Comparison of ENCODE assay signal across 25 cellular contexts in the genomic region with DNA sequence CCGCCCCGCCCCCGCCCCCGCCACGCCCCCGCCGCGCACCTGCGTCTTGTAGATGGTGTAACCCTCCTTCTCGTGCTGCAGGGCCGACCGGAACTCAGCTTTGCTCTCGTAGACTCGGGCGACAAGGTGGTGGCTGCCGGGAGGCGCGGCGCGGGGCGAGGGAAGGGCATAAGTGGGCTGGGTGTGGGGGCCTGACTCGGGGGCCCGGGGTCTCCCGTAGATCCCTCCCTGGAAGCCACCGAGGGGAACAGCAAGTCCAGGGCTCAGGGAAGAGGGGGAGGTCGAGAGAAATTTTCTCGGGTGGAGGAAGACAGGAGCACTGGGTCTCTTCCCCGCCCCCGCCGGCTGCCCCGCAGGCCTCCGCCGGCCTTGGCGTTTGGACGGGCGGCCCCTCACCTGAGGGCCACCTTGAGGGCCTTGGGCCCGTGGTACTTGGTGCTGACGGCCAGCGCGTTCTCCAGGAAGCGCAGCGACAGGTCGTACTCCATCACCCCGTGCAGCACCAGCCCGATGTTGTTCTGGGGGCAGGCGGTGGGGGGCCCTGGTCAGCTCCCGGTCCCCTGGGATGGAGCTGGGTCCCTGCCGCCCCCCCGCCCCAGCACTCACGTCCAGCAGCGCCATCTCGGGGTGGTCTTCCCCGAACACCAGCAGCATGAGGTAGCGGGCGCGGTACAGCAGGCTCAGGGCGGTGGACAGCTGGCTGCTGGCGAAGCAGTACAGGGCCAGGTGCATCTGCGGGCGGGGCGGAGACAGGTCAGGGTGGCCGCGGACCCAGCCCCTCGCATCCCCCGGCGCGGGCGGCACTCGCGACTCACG. TPM values are rescaled to one million over a fixed set of nuclear protein-coding genes. Genes with fewer than 3 reads are reported as not detected.
A peak's percentile ranks its signal among the peaks of the same experiment; 100 is the strongest.
DNase-seq lines count a peak whose midpoint lies in the region; ATAC-seq, FAIRE-seq and TF ChIP-seq lines count a peak whose summit lies in the region.
"Had no signal": no experiment of that assay in that cellular context is flagged by ENCODE, and none has a peak within 500 bp of the region (broad histone marks: within the 10 kb centered on the region; RNA-seq: fewer than 3 reads in every experiment).

No MANE protein-coding gene starts in this region.

- POLR2A ChIA-PET in K562 (lab: Yijun Ruan, JAX) = interaction anchor here (0.9 kb wide), 1 partner anchor 12 kb away, joined by 3 read pairs; no protein-coding TSS in a partner anchor

- H3K27ac ChIP-seq in K562 (ENCODE audit: extremely low read depth, low read depth, low read length) = no peak overlapping the region
- H3K27ac ChIP-seq in mesendoderm (ENCODE audit: low read depth, low read length) = no peak overlapping the region
- H3K27ac ChIP-seq: HL-60, neutrophil, right atrium auricular region had no signal

- no peak overlapping the region for H3K18ac ChIP-seq in mesendoderm (ENCODE audit: low read length)

- peak; percentile 59 for ATAC-seq in K562
- ATAC-seq in GM18861 (IDR thresholded peaks at IDR 0.05; ENCODE audit: unreplicated experiment) = no peak
- ATAC-seq in GM19463 (IDR thresholded peaks at IDR 0.05; ENCODE audit: unreplicated experiment) = no peak
- ATAC-seq: esophagus mucosa; gastrocnemius medialis; HCT116; left colon; stimulated activated naive B cell treated with anti-CD40 and anti-IgM and Interleukin-4, amounts not matched to agents 10 μg/mL and 1 μg/mL and 100 μg/mL, for 72 hours had no signal

- no peak overlapping the region for H2BK15ac ChIP-seq in mesendoderm (replicated peaks; ENCODE audit: low read depth)

- TF ChIP-seq RAD21 in K562 (CRISPR knock-in tag; conservative IDR thresholded peaks at IDR 0.05 in 1 of 2, IDR thresholded peaks at IDR 0.05 in 1 of 2) = no peak

- no peaks in the 10 kb centered on the region for H3K9me3 ChIP-seq in K562 (replicated peaks; ENCODE audit: control insufficient read depth, insufficient read depth, low read depth, low read length)
- H3K9me3 ChIP-seq: gastrocnemius medialis, MG63, neutrophil, right atrium auricular region had no signal

- H2AFZ ChIP-seq in K562 (ENCODE audit: low read depth, low read length) = no peak overlapping the region

- H3K4me1 ChIP-seq in K562 (replicated peaks in 1 of 2; ENCODE audit: control insufficient read depth in 2 of 2, insufficient read depth in 2 of 2, low read length in 2 of 2) = peaks cover 0 to 53% of the 10 kb centered on the region in 2 experiments; a peak in 2 of 5 replicates
- no peaks in the 10 kb centered on the region for H3K4me1 ChIP-seq in mesendoderm (ENCODE audit: control insufficient read depth, low read depth, low read length)

- H4K5ac ChIP-seq in mesendoderm (ENCODE audit: low read length) = no peak overlapping the region

- H4K20me1 ChIP-seq in K562 (replicated peaks; ENCODE audit: control insufficient read depth, insufficient read depth, low read length) = no peaks in the 10 kb centered on the region

- no peak overlapping the region for H2BK5ac ChIP-seq in mesendoderm (ENCODE audit: low read length)

- no peak overlapping the region for H3K23ac ChIP-seq in mesendoderm (ENCODE audit: low read length)

- intact Hi-C loops in K562 (cut with micrococcal nuclease) = no loop called here

- no peaks in the 10 kb centered on the region for H3K79me1 ChIP-seq in mesendoderm (ENCODE audit: low read length)

- no peaks in the 10 kb centered on the region for H3K9me1 ChIP-seq in K562 (ENCODE audit: control insufficient read depth, insufficient read depth, low read length)

- H3K9ac ChIP-seq in K562 (ENCODE audit: insufficient read depth in 1 of 2, low read depth in 2 of 2, low read length in 2 of 2) (no peak overlapping the region), mesendoderm (ENCODE audit: low read length) (no peak overlapping the region)

- H3K27me3 ChIP-seq in K562 (ENCODE audit: control insufficient read depth in 2 of 2, insufficient read depth in 2 of 2, low read length in 2 of 2) (no peaks in the 10 kb centered on the region), mesendoderm (ENCODE audit: insufficient read depth, low read length, poor library complexity) (no peaks in the 10 kb centered on the region)
- H3K27me3 ChIP-seq: gastrocnemius medialis, MG63, neutrophil, right atrium auricular region had no signal

- FAIRE-seq in K562 (lab: Jason Lieb, UNC) = no peak

- TF ChIP-seq POLR2A in K562 (conservative IDR thresholded peaks at IDR 0.05) = no peak

- H2BK120ac ChIP-seq in mesendoderm (ENCODE audit: low read depth, low read length) = no peak overlapping the region

- H3K79me2 ChIP-seq in K562 (ENCODE audit: control insufficient read depth, insufficient read depth, low read length) (no peaks in the 10 kb centered on the region), mesendoderm (ENCODE audit: control insufficient read depth, insufficient read depth, low read length) (no peaks in the 10 kb centered on the region)

- H3K4me3 ChIP-seq in K562 (no peak overlapping the region), mesendoderm (ENCODE audit: low read length) (no peak overlapping the region)
- H3K4me3 ChIP-seq: gastrocnemius medialis, MG63, right atrium auricular region had no signal

- CTCF ChIA-PET in K562 (lab: Yijun Ruan, JAX; ENCODE audit: low intra/inter-chr PET ratio) = no interaction called here

- no peak overlapping the region for H4K8ac ChIP-seq in mesendoderm (ENCODE audit: low read depth, low read length)

- H3K56ac ChIP-seq in mesendoderm (ENCODE audit: low read length) = no peak overlapping the region

- DNase-seq in AG08396 (ENCODE audit: low spot score) = peak; percentile 7
- DNase-seq in D341Med (ENCODE audit: low spot score) = peak; percentile 16
- peak in 2 of 4 experiments; percentile 11 to 37 for DNase-seq in K562 (ENCODE audit: extremely low read depth in 1 of 4, low spot score in 3 of 4)
- DNase-seq in mesenteric fat pad (ENCODE audit: low spot score) = peak; percentile 88
- no peak for DNase-seq in SHP77 treated with DMSO at 0.1 percent for 48 hours (lab: John Stamatoyannopoulos, UW)
- no peak for DNase-seq in mesendoderm
- DNase-seq: activated CD4-positive, alpha-beta T cell treated with anti-CD3 and anti-CD28 coated beads for 1 hour; amygdala; central memory CD4-positive, alpha-beta T cell; IMR-90; left colon; MG63; NCI-H1436; NCI-H774; OCI-M1; stimulated activated naive B cell treated with anti-CD40 and anti-IgM and Interleukin-4, amounts not matched to agents 10 μg/mL and 1 μg/mL and 100 μg/mL, for 72 hours; trophoblast cell had no signal

- no peak overlapping the region for H3K4ac ChIP-seq in mesendoderm (ENCODE audit: low read depth, low read length)

- 69% methylated on average over 11 of the region's 71 CpGs for WGBS in K562 (ENCODE audit: insufficient coverage, low coverage, missing lambda C conversion rate)
- WGBS in mesendoderm (ENCODE audit: extremely low coverage, insufficient coverage, low lambda C conversion rate) = no CpG with 5 or more reads among the region's 71 CpGs

- TF ChIP-seq EP300 in K562 (IDR thresholded peaks at IDR 0.05; ENCODE audit: low read length) = no peak

- in situ Hi-C loops in K562 (cut with MboI) = no loop called here

- no TSS peak for BruUV-seq in K562 (replicated peaks; lab: Mats Ljungman, UMichigan)

- H3K4me2 ChIP-seq in K562 (ENCODE audit: insufficient read depth, low read length) (no peak overlapping the region), mesendoderm (ENCODE audit: low read length) (no peak overlapping the region)

- no peak overlapping the region for H2AK5ac ChIP-seq in mesendoderm (ENCODE audit: low read length)

- H3K36me3 ChIP-seq in K562 (ENCODE audit: control insufficient read depth, insufficient read depth, low read length) (peaks cover 72% of the 10 kb centered on the region; the same call in 1 of the 3 replicates), mesendoderm (ENCODE audit: control insufficient read depth, insufficient read depth, low read length) (peaks cover 2% of the 10 kb centered on the region)

- TF ChIP-seq CTCF in K562 (IDR thresholded peaks at IDR 0.05 in 2 of 3, conservative IDR thresholded peaks at IDR 0.05 in 1 of 3; ENCODE audit: insufficient read depth in 2 of 3, low read depth in 1 of 3, low read length in 3 of 3) = no peak

RNA-seq across cellular contexts. Expression of gene CLUH, which starts 19.4 kb away (rescaled TPM):
- 95.4 and 344 TPM in 2 replicates for total RNA-seq in K562 (2011; cell fraction: chromatin; rRNA removed; ENCODE audit: low replicate concordance)
- total RNA-seq in K562 (2011; cell fraction: nucleolus; rRNA removed) = 211 and 238 TPM in 2 replicates
- total RNA-seq in K562 (2011; cell fraction: nucleoplasm; rRNA removed) = 98.1 and 116 TPM in 2 replicates
- total RNA-seq in K562 (2014; rRNA removed) (63.0 and 94.0 TPM in 2 replicates), K562 (2014; rRNA removed; fragmentation: Illumina TruSeq; extraction: Trizol) (13.7 and 21.2 TPM in 2 replicates), K562 (2015; rRNA removed; fragmentation: Illumina TruSeq; extraction: Trizol) (33.2 and 34.8 TPM in 2 replicates), K562 (2021) (126 and 140 TPM in 2 replicates), mesenteric fat pad (149 TPM)
- polyA plus RNA-seq in K562 (2011; rRNA removed) (15.3 and 40.1 TPM in 2 replicates), K562 (2014; fragmentation: Illumina TruSeq; extraction: Trizol) (71.2 and 88.2 TPM in 2 replicates), K562 (2014; fragmentation: Nextera tagmentation; extraction: Ambion mirVana) (under 1 TPM; 0.21 to 0.25 TPM), K562 (2014; rRNA removed) (72.8 and 73.4 TPM in 2 replicates)
- polyA plus RNA-seq in K562 (2011; cell fraction: cytosol; rRNA removed) = 15.5 and 39.0 TPM in 2 replicates
- 204 and 334 TPM in 2 replicates for polyA plus RNA-seq in K562 (2011; cell fraction: nucleus; rRNA removed)
- polyA plus RNA-seq in K562 (2012) = 52.7 and 74.7 TPM in 2 replicates
- 12.6 and 14.7 TPM in 2 replicates for polyA minus RNA-seq in K562 (2011; rRNA and poly(A)+ RNA removed)
- polyA minus RNA-seq in K562 (2011; cell fraction: cytosol; rRNA and poly(A)+ RNA removed) = 49.7 and 59.2 TPM in 2 replicates
- 57.4 and 59.4 TPM in 2 replicates for polyA minus RNA-seq in K562 (2011; cell fraction: nucleus; rRNA and poly(A)+ RNA removed)
- polyA plus RNA-seq in mesendoderm (2013, experiment 1 of 2) = 51.3 TPM
- 49.9 TPM for polyA plus RNA-seq in mesendoderm (2013, experiment 2 of 2)

RNA-seq across cellular contexts. Expression of gene CCDC92B, which starts 57.3 kb away (rescaled TPM):
- total RNA-seq in K562 (2011; cell fraction: chromatin; rRNA removed; ENCODE audit: low replicate concordance) = not detected in 2 replicates
- total RNA-seq in K562 (2011; cell fraction: nucleolus; rRNA removed) = 0.13 TPM in 1 of 2 replicates, not detected in the other
- not detected in 2 replicates for total RNA-seq in K562 (2011; cell fraction: nucleoplasm; rRNA removed)
- total RNA-seq in K562 (2014; rRNA removed) (not detected in 2 replicates), K562 (2014; rRNA removed; fragmentation: Illumina TruSeq; extraction: Trizol) (not detected in 2 replicates), K562 (2015; rRNA removed; fragmentation: Illumina TruSeq; extraction: Trizol) (not detected in 2 replicates), K562 (2021) (not detected in 2 replicates), mesenteric fat pad (0.16 TPM)
- polyA plus RNA-seq in K562 (2011; rRNA removed) (not detected in 2 replicates), K562 (2014; fragmentation: Illumina TruSeq; extraction: Trizol) (not detected in 2 replicates), K562 (2014; fragmentation: Nextera tagmentation; extraction: Ambion mirVana) (not detected), K562 (2014; rRNA removed) (not detected in 2 replicates)
- not detected in 2 replicates for polyA plus RNA-seq in K562 (2011; cell fraction: cytosol; rRNA removed)
- not detected in 2 replicates for polyA plus RNA-seq in K562 (2011; cell fraction: nucleus; rRNA removed)
- polyA plus RNA-seq in K562 (2012) = not detected in 2 replicates
- not detected in 2 replicates for polyA minus RNA-seq in K562 (2011; rRNA and poly(A)+ RNA removed)
- not detected in 2 replicates for polyA minus RNA-seq in K562 (2011; cell fraction: cytosol; rRNA and poly(A)+ RNA removed)
- not detected in 2 replicates for polyA minus RNA-seq in K562 (2011; cell fraction: nucleus; rRNA and poly(A)+ RNA removed)
- polyA plus RNA-seq in mesendoderm (2013, experiment 1 of 2) = 2.4 TPM
- polyA plus RNA-seq in mesendoderm (2013, experiment 2 of 2) = 2.2 TPM
- total RNA-seq: gastrocnemius medialis, IMR-90, right atrium auricular region had no signal
- polyA plus RNA-seq: IMR-90 had no signal

Comparison
In these comparisons a context has a peak if more than half of its experiments do, and no peak if none do; other contexts are left out.
1. DNase-seq: peak in AG08396 (single experiment), D341Med (single experiment) and mesenteric fat pad (single experiment); none in SHP77 treated with DMSO at 0.1 percent for 48 hours (single experiment) and mesendoderm (single experiment).